Comparison of ENCODE assay signal across 15 cellular contexts in the genomic region with DNA sequence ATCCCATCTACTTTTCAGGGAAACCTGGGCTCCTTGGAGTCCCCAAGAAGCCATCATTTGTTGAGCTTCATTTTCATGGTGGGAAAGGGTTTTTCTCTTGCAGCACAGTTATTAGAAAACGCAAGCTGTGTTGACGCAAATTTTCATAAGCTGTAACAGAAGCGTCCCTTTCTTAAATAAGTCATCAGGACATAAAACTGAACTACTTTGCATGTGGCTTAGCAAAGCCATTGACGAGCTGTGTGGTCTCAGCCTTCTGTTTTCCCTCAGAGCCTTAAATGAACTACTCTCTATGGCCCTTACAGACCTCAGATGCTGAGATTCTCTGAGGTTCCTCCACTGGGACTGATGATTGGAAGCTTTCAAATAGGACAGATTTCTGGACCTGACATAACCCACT.
DNase-seq lines count a peak whose midpoint lies in the region; ATAC-seq and TF ChIP-seq lines count a peak whose summit lies in the region.
"Had no signal": no experiment of that assay in that cellular context is flagged by ENCODE, and none has a peak within 500 bp of the region (broad histone marks: within the 10 kb centered on the region; RNA-seq: fewer than 3 reads in every experiment).

No MANE protein-coding gene starts in this region.

- H3K36me3 Mint-ChIP-seq in activated CD4-positive, alpha-beta T cell treated with anti-CD3 and anti-CD28 coated beads, Interleukin-2, amount 10 ng/mL, durations not matched to agents 7 days and 5 days (ENCODE audit: low read depth), result peaks cover 23% of the 10 kb centered on the region
- H3K36me3 Mint-ChIP-seq in CD8-positive, alpha-beta T cell, result no peaks in the 10 kb centered on the region

- no peaks in the 10 kb centered on the region for H3K27me3 Mint-ChIP-seq in activated CD4-positive, alpha-beta T cell treated with anti-CD3 and anti-CD28 coated beads, Interleukin-2, amount 10 ng/mL, durations not matched to agents 7 days and 5 days
- no peaks in the 10 kb centered on the region for H3K27me3 Mint-ChIP-seq in CD8-positive, alpha-beta T cell (ENCODE audit: low read depth)

- peaks cover 14% of the 10 kb centered on the region for H3K9me3 Mint-ChIP-seq in activated CD4-positive, alpha-beta T cell treated with anti-CD3 and anti-CD28 coated beads, Interleukin-2, amount 10 ng/mL, durations not matched to agents 7 days and 5 days
- no peaks in the 10 kb centered on the region for H3K9me3 Mint-ChIP-seq in CD8-positive, alpha-beta T cell

- peak overlapping the region; percentile 66 for H3K27ac ChIP-seq in RWPE2 (ENCODE audit: poor library complexity, severe bottlenecking)
- no peak overlapping the region for H3K27ac ChIP-seq in CD8-positive, alpha-beta T cell (ENCODE audit: low read depth, low read length)
- H3K27ac ChIP-seq: foreskin keratinocyte had no signal

- POLR2A ChIA-PET in activated CD4-positive, alpha-beta T cell treated with anti-CD3 and anti-CD28 coated beads, Interleukin-2, amount 10 ng/mL, durations not matched to agents 7 days and 5 days (lab: Charles Lee), result interaction anchor here (0.6 kb wide), 1 partner anchor 8 kb away, joined by 5 read pairs; no protein-coding TSS in a partner anchor
- POLR2A ChIA-PET in CD8-positive, alpha-beta T cell (lab: Charles Lee), result interaction anchor here (0.6 to 2.3 kb wide), 4 partner anchors 11 to 130 kb away, joined by 3 to 11 read pairs (median 3); no protein-coding TSS in a partner anchor

- ATAC-seq in GM18499 (IDR thresholded peaks at IDR 0.05; ENCODE audit: insufficient read depth, unreplicated experiment) (peak; percentile 78), GM21423 (IDR thresholded peaks at IDR 0.05; ENCODE audit: unreplicated experiment) (peak; percentile 92), HG03060 (IDR thresholded peaks at IDR 0.05; ENCODE audit: low read depth, unreplicated experiment) (peak; percentile 62), RWPE2 (ENCODE audit: low read depth) (no peak), SK-N-SH treated with all-trans-retinoic acid at 6 μM for 48 hours (no peak)
- ATAC-seq in CD8-positive, alpha-beta T cell, result no peak
- ATAC-seq: sciatic nerve had no signal

- no peaks in the 10 kb centered on the region for H3K27me3 ChIP-seq in RWPE2 (ENCODE audit: insufficient read depth, poor library complexity, severe bottlenecking)
- H3K27me3 ChIP-seq in CD8-positive, alpha-beta T cell (ENCODE audit: insufficient read depth, low read length), result no peaks in the 10 kb centered on the region
- H3K27me3 ChIP-seq: BE2C, foreskin keratinocyte had no signal

- no peaks in the 10 kb centered on the region for H3K36me3 ChIP-seq in RWPE2 (ENCODE audit: low read depth)
- no peaks in the 10 kb centered on the region for H3K36me3 ChIP-seq in CD8-positive, alpha-beta T cell (ENCODE audit: insufficient read depth, low read length)
- H3K36me3 ChIP-seq: BE2C had no signal

- no peak overlapping the region for H3K4me3 Mint-ChIP-seq in activated CD4-positive, alpha-beta T cell treated with anti-CD3 and anti-CD28 coated beads, Interleukin-2, amount 10 ng/mL, durations not matched to agents 7 days and 5 days
- no peak overlapping the region for H3K4me3 Mint-ChIP-seq in CD8-positive, alpha-beta T cell

- H3K4me1 ChIP-seq in RWPE2 (ENCODE audit: insufficient read depth, poor library complexity, severe bottlenecking), result peaks cover 14% of the 10 kb centered on the region
- no peaks in the 10 kb centered on the region for H3K4me1 ChIP-seq in CD8-positive, alpha-beta T cell (ENCODE audit: insufficient read depth, low read length)
- H3K4me1 ChIP-seq: BE2C had no signal

- H3K27ac Mint-ChIP-seq in activated CD4-positive, alpha-beta T cell treated with anti-CD3 and anti-CD28 coated beads, Interleukin-2, amount 10 ng/mL, durations not matched to agents 7 days and 5 days, result no peak overlapping the region
- no peak overlapping the region for H3K27ac Mint-ChIP-seq in CD8-positive, alpha-beta T cell

- H3K4me1 Mint-ChIP-seq in activated CD4-positive, alpha-beta T cell treated with anti-CD3 and anti-CD28 coated beads, Interleukin-2, amount 10 ng/mL, durations not matched to agents 7 days and 5 days, result peaks cover 35% of the 10 kb centered on the region
- H3K4me1 Mint-ChIP-seq in CD8-positive, alpha-beta T cell (ENCODE audit: low read depth), result peaks cover 26% of the 10 kb centered on the region

- no peak for DNase-seq in RWPE2 (ENCODE audit: low spot score)
- no peak for DNase-seq in activated CD4-positive, alpha-beta T cell treated with anti-CD3 and anti-CD28 coated beads, Interleukin-2, amount 10 ng/mL, durations not matched to agents 7 days and 5 days
- no peak for DNase-seq in activated effector memory CD4-positive, alpha-beta T cell treated with Interleukin-2 at 50 U/mL for 16 hours
- DNase-seq in CD8-positive, alpha-beta T cell, result no peak
- DNase-seq: activated gamma-delta T cell, BE2C, mammary epithelial cell, NCI-H1436, PC-3 had no signal

- intact Hi-C loops in CD8-positive, alpha-beta T cell (cut with DNase I, micrococcal nuclease), result no loop called here

- no peak overlapping the region for H3K4me3 ChIP-seq in RWPE2 (ENCODE audit: severe bottlenecking)
- H3K4me3 ChIP-seq in CD8-positive, alpha-beta T cell (ENCODE audit: low read depth, low read length), result no peak overlapping the region

- CTCF ChIA-PET in activated CD4-positive, alpha-beta T cell treated with anti-CD3 and anti-CD28 coated beads, Interleukin-2, amount 10 ng/mL, durations not matched to agents 7 days and 5 days (lab: Charles Lee), result interaction anchor here (0.8 to 2.8 kb wide), 10 partner anchors 10 to 131 kb away, joined by 3 to 8 read pairs (median 3); no protein-coding TSS in a partner anchor
- CTCF ChIA-PET in CD8-positive, alpha-beta T cell (lab: Charles Lee), result interaction anchor here (0.6 to 2.4 kb wide), 8 partner anchors 8 to 276 kb away, joined by 3 to 7 read pairs (median 4); no protein-coding TSS in a partner anchor

- TF ChIP-seq CTCF in RWPE2 (IDR thresholded peaks at IDR 0.05; ENCODE audit: poor library complexity, severe bottlenecking), result no peak
- TF ChIP-seq CTCF in CD8-positive, alpha-beta T cell (IDR thresholded peaks at IDR 0.05), result no peak

- no peaks in the 10 kb centered on the region for H3K9me3 ChIP-seq in RWPE2 (ENCODE audit: severe bottlenecking)
- no peaks in the 10 kb centered on the region for H3K9me3 ChIP-seq in CD8-positive, alpha-beta T cell (ENCODE audit: low read length)
- H3K9me3 ChIP-seq: BE2C had no signal

TF ChIP-seq in SK-N-SH treated with all-trans-retinoic acid at 6 μM for 48 hours, 23 proteins besides CTCF, POLR2A, EP300 and RAD21 (continues in another document):
- TF ChIP-seq TSHZ2 (CRISPR knock-in tag; IDR thresholded peaks at IDR 0.05), result no peak
- TF ChIP-seq CSDC2 (CRISPR knock-in tag; IDR thresholded peaks at IDR 0.05), result no peak
- no peak for TF ChIP-seq CSRNP3 (CRISPR knock-in tag; IDR thresholded peaks at IDR 0.05)
- TF ChIP-seq TCF4 (CRISPR knock-in tag; IDR thresholded peaks at IDR 0.05; ENCODE audit: borderline replicate concordance), result no peak
- no peak for TF ChIP-seq POU6F1 (CRISPR knock-in tag; IDR thresholded peaks at IDR 0.05; ENCODE audit: borderline replicate concordance, low read depth)
- no peak for TF ChIP-seq GLIS3 (CRISPR knock-in tag; IDR thresholded peaks at IDR 0.05)
- no peak for TF ChIP-seq ZNF565 (CRISPR knock-in tag; conservative IDR thresholded peaks at IDR 0.05; ENCODE audit: low read depth)
- TF ChIP-seq ZNF8 (CRISPR knock-in tag; IDR thresholded peaks at IDR 0.05), result no peak

Comparison
In these comparisons a context has a peak if more than half of its experiments do, and no peak if none do; other contexts are left out.
1. ATAC-seq: peak in GM18499 (single experiment), GM21423 (single experiment) and HG03060 (single experiment); none in RWPE2 (single experiment), SK-N-SH treated with all-trans-retinoic acid at 6 μM for 48 hours (single experiment) and CD8-positive, alpha-beta T cell (single experiment).